In genomic region chr11:120381401-120381800, GRCh38 we compare ENCODE assay signal across 29 cellular contexts.
"Had no signal": no experiment of that assay in that cellular context is flagged by ENCODE, and none has a peak within 500 bp of the region (broad histone marks: within the 10 kb centered on the region; RNA-seq: fewer than 3 reads in every experiment).

No MANE protein-coding gene starts in this region.

- H3K36me3 ChIP-seq: heart left ventricle, ovary, upper lobe of left lung had no signal

- H3K4me1 Mint-ChIP-seq: activated CD4-positive, alpha-beta memory T cell treated with anti-CD3 and anti-CD28 coated beads, Interleukin-2, amount 10 ng/mL, durations not matched to agents 7 days and 5 days; activated CD4-positive, alpha-beta T cell treated with anti-CD3 and anti-CD28 coated beads, Interleukin-2, amount 10 ng/mL, durations not matched to agents 7 days and 5 days; naive thymus-derived CD4-positive, alpha-beta T cell; stimulated activated naive CD8-positive, alpha-beta T cell treated with anti-CD3 and anti-CD28 coated beads, Interleukin-15, amount 100 ng/mL, for 72 hours had no signal

- H3K27me3 ChIP-seq: foreskin keratinocyte, heart left ventricle, ovary, upper lobe of left lung had no signal

- H3K4me3 Mint-ChIP-seq: activated CD4-positive, alpha-beta memory T cell treated with anti-CD3 and anti-CD28 coated beads, Interleukin-2, amount 10 ng/mL, durations not matched to agents 7 days and 5 days; activated CD4-positive, alpha-beta T cell treated with anti-CD3 and anti-CD28 coated beads, Interleukin-2, amount 10 ng/mL, durations not matched to agents 7 days and 5 days; activated T-cell treated with anti-CD3 and anti-CD28 coated beads, Interleukin-2, amount 50 U/mL, for 4 hours; activated T-helper 17 cell treated with anti-CD3 and anti-CD28 coated beads, Interleukin-2, amount 50 U/mL, for 72 hours; effector memory CD8-positive, alpha-beta T cell; immature natural killer cell; naive thymus-derived CD4-positive, alpha-beta T cell; stimulated activated effector memory CD8-positive, alpha-beta T cell treated with anti-CD3 and anti-CD28 coated beads, Interleukin-12 subunit alpha, Interleukin-12 subunit beta, amount 100 ng/mL, for 72 hours; stimulated activated naive CD8-positive, alpha-beta T cell treated with anti-CD3 and anti-CD28 coated beads, Interleukin-15, amount 100 ng/mL, for 72 hours; T-helper 17 cell had no signal

- H3K27me3 Mint-ChIP-seq: progenitor cell of endocrine pancreas had no signal

- FAIRE-seq: endothelial cell of umbilical vein had no signal

- H3K4me3 ChIP-seq: heart left ventricle, ovary, skin epidermis, upper lobe of left lung had no signal

- ATAC-seq: activated T-cell treated with anti-CD3 and anti-CD28 coated beads, Interleukin-2, amount 50 U/mL, for 4 hours; activated T-helper 17 cell treated with anti-CD3 and anti-CD28 coated beads, Interleukin-2, amount 50 U/mL, for 72 hours; effector memory CD8-positive, alpha-beta T cell; esophagus mucosa; foreskin keratinocyte; heart left ventricle; naive thymus-derived CD4-positive, alpha-beta T cell; sciatic nerve; stimulated activated effector memory CD8-positive, alpha-beta T cell treated with anti-CD3 and anti-CD28 coated beads, Interleukin-12 subunit alpha, Interleukin-12 subunit beta, amount 100 ng/mL, for 72 hours; stimulated activated naive CD8-positive, alpha-beta T cell treated with anti-CD3 and anti-CD28 coated beads, Interleukin-15, amount 100 ng/mL, for 72 hours; T-helper 17 cell had no signal

- DNase-seq: activated CD4-positive, alpha-beta memory T cell treated with anti-CD3 and anti-CD28 coated beads, Interleukin-2, amount 10 ng/mL, durations not matched to agents 7 days and 5 days; activated CD4-positive, alpha-beta T cell treated with anti-CD3 and anti-CD28 coated beads for 1 hour; activated CD4-positive, alpha-beta T cell treated with anti-CD3 and anti-CD28 coated beads, Interleukin-2, amount 10 ng/mL, durations not matched to agents 7 days and 5 days; activated gamma-delta T cell treated with Interleukin-2 at 50 U/mL for 16 hours; activated naive CD4-positive, alpha-beta T cell treated with anti-CD3 and anti-CD28 coated beads, Interleukin-2, amount 50 U/mL, for 16 hours; activated T-cell treated with anti-CD3 and anti-CD28 coated beads, Interleukin-2, amount 50 U/mL, for 4 hours; amygdala; cortex of kidney; effector memory CD8-positive, alpha-beta T cell; foreskin keratinocyte; heart left ventricle; hypothalamus; immature natural killer cell; midbrain; naive thymus-derived CD4-positive, alpha-beta T cell; ovary; stimulated activated CD4-positive, alpha-beta T cell treated with anti-CD3 and anti-CD28 coated beads, Interleukin-4, amount 100 ng/mL, for 24 hours; stimulated activated naive CD8-positive, alpha-beta T cell treated with anti-CD3 and anti-CD28 coated beads, Interleukin-15, amount 100 ng/mL, for 72 hours; substantia nigra; T-helper 17 cell; T1000; upper lobe of left lung had no signal

- H3K36me3 Mint-ChIP-seq: stimulated activated effector memory CD8-positive, alpha-beta T cell treated with anti-CD3 and anti-CD28 coated beads, Interleukin-12 subunit alpha, Interleukin-12 subunit beta, amount 100 ng/mL, for 72 hours had no signal

- H3K9me3 ChIP-seq: ovary, upper lobe of left lung had no signal

- H3K27ac Mint-ChIP-seq: activated CD4-positive, alpha-beta memory T cell treated with anti-CD3 and anti-CD28 coated beads, Interleukin-2, amount 10 ng/mL, durations not matched to agents 7 days and 5 days; activated CD4-positive, alpha-beta T cell treated with anti-CD3 and anti-CD28 coated beads, Interleukin-2, amount 10 ng/mL, durations not matched to agents 7 days and 5 days; activated T-helper 17 cell treated with anti-CD3 and anti-CD28 coated beads, Interleukin-2, amount 50 U/mL, for 72 hours; effector memory CD8-positive, alpha-beta T cell; immature natural killer cell; naive thymus-derived CD4-positive, alpha-beta T cell; progenitor cell of endocrine pancreas; stimulated activated effector memory CD8-positive, alpha-beta T cell treated with anti-CD3 and anti-CD28 coated beads, Interleukin-12 subunit alpha, Interleukin-12 subunit beta, amount 100 ng/mL, for 72 hours; stimulated activated naive CD8-positive, alpha-beta T cell treated with anti-CD3 and anti-CD28 coated beads, Interleukin-15, amount 100 ng/mL, for 72 hours; T-helper 17 cell had no signal

- H3K27ac ChIP-seq: foreskin keratinocyte, heart left ventricle, ovary, skin epidermis had no signal
